In genomic region chr2:201795608-201796477, GRCh38 we compare ENCODE assay signal across 8 cellular contexts. TPM values are rescaled to one million over a fixed set of nuclear protein-coding genes. Genes with fewer than 3 reads are reported as not detected.
DNase-seq lines count a peak whose midpoint lies in the region; ATAC-seq and TF ChIP-seq lines count a peak whose summit lies in the region.

No MANE protein-coding gene starts in this region.

- intact Hi-C loops in cardiac septum (cut with DNase I) = loop anchor here (1.0 to 5.0 kb wide), 2 partner anchors 66 to 383 kb away; no protein-coding TSS in a partner anchor
- intact Hi-C loops in colonic mucosa (cut with DNase I) = loop anchor here (5.0 kb wide), 1 partner anchor 381 kb away; no protein-coding TSS in a partner anchor

- H3K36me3 ChIP-seq in cardiac muscle cell = no peaks in the 10 kb centered on the region
- no peaks in the 10 kb centered on the region for H3K36me3 ChIP-seq in colonic mucosa

- no peak for ATAC-seq in HG02798 (IDR thresholded peaks at IDR 0.05; ENCODE audit: poor library complexity, unreplicated experiment)
- no peak for ATAC-seq in HG03432 (IDR thresholded peaks at IDR 0.05; ENCODE audit: unreplicated experiment)

- H3K27ac ChIP-seq in cardiac muscle cell (no peak overlapping the region), colonic mucosa (no peak overlapping the region)

- no peaks in the 10 kb centered on the region for H3K4me1 ChIP-seq in cardiac muscle cell (ENCODE audit: low read depth)
- no peaks in the 10 kb centered on the region for H3K4me1 ChIP-seq in colonic mucosa

- DNase-seq in cardiac muscle cell (ENCODE audit: low read depth in 1 of 2, low spot score in 1 of 2) = peak; percentile 62 to 69
- no peak for DNase-seq in cardiac septum (ENCODE audit: low spot score)
- peak; percentile 3 to 55 for DNase-seq in NCI-H526 (lab: John Stamatoyannopoulos, UW)
- no peak for DNase-seq in colonic mucosa
- peak; percentile 29 to 59 for DNase-seq in lung microvascular endothelial cell (ENCODE audit: low read depth in 2 of 2)
- no peak for DNase-seq in activated CD8-positive, alpha-beta memory T cell treated with anti-CD3 and anti-CD28 coated beads for 24 hours

- H3K9ac ChIP-seq in colonic mucosa (ENCODE audit: low read depth in 2 of 2, low read length in 2 of 2) = no peak overlapping the region

- H3K4me3 ChIP-seq in cardiac muscle cell (no peak overlapping the region), colonic mucosa (no peak overlapping the region)

- H3K9me3 ChIP-seq in cardiac muscle cell (ENCODE audit: low read depth) (no peaks in the 10 kb centered on the region), colonic mucosa (no peaks in the 10 kb centered on the region)

- peak; percentile 73 for TF ChIP-seq CTCF in cardiac muscle cell (IDR thresholded peaks at IDR 0.05; ENCODE audit: low read depth, low read length)
- peak; percentile 40 for TF ChIP-seq CTCF in colonic mucosa (IDR thresholded peaks at IDR 0.05)

- H3K27me3 ChIP-seq in cardiac muscle cell (no peaks in the 10 kb centered on the region), colonic mucosa (peaks cover 4% of the 10 kb centered on the region)

RNA-seq across cellular contexts. Expression of gene CDK15, which starts 10.5 kb away (rescaled TPM):
- total RNA-seq in cardiac muscle cell (not detected in 2 replicates), cardiac septum (0.22 TPM), colonic mucosa (under 1 TPM; 0.47 to 0.72 TPM), lung microvascular endothelial cell (not detected in 2 replicates)
- polyA plus RNA-seq in cardiac muscle cell = not detected in 2 replicates

RNA-seq across cellular contexts. Expression of gene ALS2, which starts 15.1 kb away (rescaled TPM):
- total RNA-seq in cardiac muscle cell = 19.4 and 24.2 TPM in 2 replicates
- 12.1 and 17.0 TPM in 2 replicates for polyA plus RNA-seq in cardiac muscle cell
- 36.5 TPM for total RNA-seq in cardiac septum
- total RNA-seq in colonic mucosa = 10 to 100 TPM in 1 of 2 donors, 1 to 10 TPM in 1; 8.0 to 11.7 TPM
- 18.3 and 18.7 TPM in 2 replicates for total RNA-seq in lung microvascular endothelial cell

Comparison
In these comparisons a context has a peak if more than half of its experiments do, and no peak if none do; other contexts are left out.
1. DNase-seq: peak in cardiac muscle cell (2 of 2), NCI-H526 (2 of 2) and lung microvascular endothelial cell (2 of 2); none in cardiac septum (single experiment), colonic mucosa (single experiment) and activated CD8-positive, alpha-beta memory T cell treated with anti-CD3 and anti-CD28 coated beads for 24 hours (single experiment).